Comparison of ENCODE assay signal across 33 cellular contexts in genomic region chr12:44428825-44429224, GRCh38.
DNase-seq lines count a peak whose midpoint lies in the region; ATAC-seq, FAIRE-seq and TF ChIP-seq lines count a peak whose summit lies in the region.
"Had no signal": no experiment of that assay in that cellular context is flagged by ENCODE, and none has a peak within 500 bp of the region (broad histone marks: within the 10 kb centered on the region; RNA-seq: fewer than 3 reads in every experiment).

No MANE protein-coding gene starts in this region.

- intact Hi-C loops in GM12878 (cut with micrococcal nuclease; ENCODE audit: unreplicated experiment) = no loop called here
- intact Hi-C loops in activated CD4-positive, alpha-beta T cell treated with anti-CD3 and anti-CD28 coated beads for 36 hours (cut with DNase I, micrococcal nuclease) = no loop called here

- H3K36me3 ChIP-seq in GM23338 (ENCODE audit: insufficient read depth) = no peaks in the 10 kb centered on the region
- H3K36me3 ChIP-seq in GM12878 (ENCODE audit: control insufficient read depth in 2 of 2, insufficient read depth in 2 of 2, low read length in 1 of 2) = no peaks in the 10 kb centered on the region
- H3K36me3 ChIP-seq in MG63 = no peaks in the 10 kb centered on the region
- H3K36me3 ChIP-seq in brain microvascular endothelial cell (replicated peaks) = no peaks in the 10 kb centered on the region
- H3K36me3 ChIP-seq: BLaER1 treated with 17β-estradiol and CSF1 and Interleukin-3, amounts not matched to agents 10 nM and 100 nM; ovary; upper lobe of left lung had no signal

- WGBS in GM12878 (ENCODE audit: insufficient coverage, insufficient replicate concordance, low lambda C conversion rate, missing lambda C conversion rate) = 7% methylated on average over 2 of the region's 2 CpGs

- H3K79me2 ChIP-seq in GM23338 (replicated peaks; ENCODE audit: insufficient read depth) = no peaks in the 10 kb centered on the region
- H3K79me2 ChIP-seq in GM12878 (ENCODE audit: control insufficient read depth, insufficient read depth, low read length) = no peaks in the 10 kb centered on the region

- no peak overlapping the region for H3K4me3 Mint-ChIP-seq in GM23338
- H3K4me3 Mint-ChIP-seq in activated CD4-positive, alpha-beta T cell treated with anti-CD3 and anti-CD28 coated beads for 36 hours = no peak overlapping the region
- H3K4me3 Mint-ChIP-seq: activated CD4-positive, alpha-beta memory T cell treated with anti-CD3 and anti-CD28 coated beads, Interleukin-2, amount 10 ng/mL, durations not matched to agents 7 days and 5 days; activated naive CD4-positive, alpha-beta T cell treated with anti-CD3 and anti-CD28 coated beads for 36 hours; effector memory CD8-positive, alpha-beta T cell; IgD-negative memory B cell; nephron; stimulated activated memory B cell treated with anti-CD40 and anti-IgM and Interleukin-4, amounts not matched to agents 10 μg/mL and 1 μg/mL and 100 μg/mL, for 72 hours; T-helper 2 cell treated with Interferon-gamma antibody and Interleukin-4, amounts not matched to agents 5 μg/mL and 100 μg/mL, for 36 hours had no signal

- H3K36me3 Mint-ChIP-seq in GM23338 (ENCODE audit: low read depth) = peaks cover 3% of the 10 kb centered on the region; the same call in 1 of the 3 replicates
- no peaks in the 10 kb centered on the region for H3K36me3 Mint-ChIP-seq in activated CD4-positive, alpha-beta T cell treated with anti-CD3 and anti-CD28 coated beads for 36 hours (ENCODE audit: low read depth)
- H3K36me3 Mint-ChIP-seq: IgD-negative memory B cell; stimulated activated memory B cell treated with anti-CD40 and anti-IgM and Interleukin-4, amounts not matched to agents 10 μg/mL and 1 μg/mL and 100 μg/mL, for 72 hours had no signal

- no TSS peak for BruUV-seq in GM12878 (replicated peaks; lab: Mats Ljungman, UMichigan)

- POLR2A ChIA-PET in GM12878 (lab: Charles Lee) = interaction anchor here (0.8 to 2.1 kb wide), 3 partner anchors 10 to 16 kb away, joined by 3 to 7 read pairs (median 4); no protein-coding TSS in a partner anchor
- POLR2A ChIA-PET in activated CD4-positive, alpha-beta T cell treated with anti-CD3 and anti-CD28 coated beads for 36 hours (lab: Charles Lee) = no interaction called here

- H3K4me1 Mint-ChIP-seq in GM23338 = 0 out of 3 replicates have a peak, but pooled peaks cover 2% of the 10 kb centered on the region
- no peaks in the 10 kb centered on the region for H3K4me1 Mint-ChIP-seq in activated CD4-positive, alpha-beta T cell treated with anti-CD3 and anti-CD28 coated beads for 36 hours
- H3K4me1 Mint-ChIP-seq: activated CD4-positive, alpha-beta memory T cell treated with anti-CD3 and anti-CD28 coated beads, Interleukin-2, amount 10 ng/mL, durations not matched to agents 7 days and 5 days had no signal

- H3K4me3 ChIP-seq in GM23338 (no peak overlapping the region), GM12878 (no peak overlapping the region), MG63 (no peak overlapping the region), brain microvascular endothelial cell (ENCODE audit: low read depth, low read length) (no peak overlapping the region)
- H3K4me3 ChIP-seq: BLaER1 treated with 17β-estradiol and CSF1 and Interleukin-3, amounts not matched to agents 10 nM and 100 nM; GM23248; lung; ovary; upper lobe of left lung had no signal

- H4K20me1 ChIP-seq in GM23338 (replicated peaks; ENCODE audit: insufficient read depth) (no peaks in the 10 kb centered on the region), GM12878 (ENCODE audit: control insufficient read depth, insufficient read depth) (no peaks in the 10 kb centered on the region)
- H4K20me1 ChIP-seq: BLaER1 treated with 17β-estradiol and CSF1 and Interleukin-3, amounts not matched to agents 10 nM and 100 nM had no signal

- no peak for TF ChIP-seq RAD21 in GM12878 (IDR thresholded peaks at IDR 0.05; ENCODE audit: insufficient read depth, low read depth, low read length)

- CTCF ChIA-PET in GM12878 (lab: Yijun Ruan, JAX) = interaction anchor here (0.6 to 1.2 kb wide), 5 partner anchors 11 to 433 kb away, joined by 3 to 5 read pairs (median 3); no protein-coding TSS in a partner anchor
- CTCF ChIA-PET in activated CD4-positive, alpha-beta T cell treated with anti-CD3 and anti-CD28 coated beads for 36 hours (lab: Charles Lee) = no interaction called here

- no peaks in the 10 kb centered on the region for H3K9me3 ChIP-seq in GM12878 (replicated peaks; ENCODE audit: control insufficient read depth, insufficient read depth, low read length)
- no peaks in the 10 kb centered on the region for H3K9me3 ChIP-seq in MG63
- H3K9me3 ChIP-seq: BLaER1 treated with 17β-estradiol and CSF1 and Interleukin-3, amounts not matched to agents 10 nM and 100 nM; upper lobe of left lung had no signal

- no peak for TF ChIP-seq POLR2A in GM12878 (IDR thresholded peaks at IDR 0.05; ENCODE audit: low read depth, low read length)

- no peak for TF ChIP-seq EP300 in GM12878 (IDR thresholded peaks at IDR 0.05; ENCODE audit: borderline replicate concordance in 1 of 2, control insufficient read depth in 1 of 2, low read depth in 2 of 2, low read length in 2 of 2)

- no peak overlapping the region for H3K9ac ChIP-seq in GM12878 (ENCODE audit: control insufficient read depth, insufficient read depth, low read length)
- H3K9ac ChIP-seq: BLaER1 treated with 17β-estradiol and CSF1 and Interleukin-3, amounts not matched to agents 10 nM and 100 nM; GM23248 had no signal

- DNase-seq in GM23338 (ENCODE audit: low spot score) = peak; percentile 80
- DNase-seq in GM12878 (ENCODE audit: low read depth, low spot score) = no peak
- DNase-seq in iPS-NIHi7 (ENCODE audit: extremely low spot score) = peak; percentile 68
- DNase-seq in MG63 = no peak
- no peak for DNase-seq in activated CD4-positive, alpha-beta T cell treated with anti-CD3 and anti-CD28 coated beads for 36 hours
- no peak for DNase-seq in brain microvascular endothelial cell
- DNase-seq: activated CD4-positive, alpha-beta memory T cell treated with anti-CD3 and anti-CD28 coated beads, Interleukin-2, amount 10 ng/mL, durations not matched to agents 7 days and 5 days; activated CD4-positive, alpha-beta T cell treated with anti-CD3 and anti-CD28 coated beads for 1 hour; activated CD8-positive, alpha-beta memory T cell treated with anti-CD3 and anti-CD28 coated beads, Interleukin-2, amount 50 U/mL, for 48 hours; activated naive CD4-positive, alpha-beta T cell treated with anti-CD3 and anti-CD28 coated beads for 36 hours; central memory CD4-positive, alpha-beta T cell; COR-L47; cortex of kidney; effector memory CD8-positive, alpha-beta T cell; erythroblast; GF-D8; GM23248; NCI-H1092 treated with DMSO at 0.1 percent for 48 hours; NCI-H187; NCI-H524 treated with DMSO at 0.1 percent for 48 hours; ovary; SHP77; stimulated activated CD4-positive, alpha-beta T cell treated with anti-CD3 and anti-CD28 coated beads, Interleukin-15, amount 100 ng/mL, for 24 hours; substantia nigra; upper lobe of left lung had no signal

- in situ Hi-C loops in GM12878 (cut with MboI) (no loop called here), brain microvascular endothelial cell (cut with HindIII; ENCODE audit: low pct_ligation_motif_present, low sequenced_read_pairs) (no loop called here)

- no peaks in the 10 kb centered on the region for H3K27me3 Mint-ChIP-seq in GM23338 (ENCODE audit: insufficient read depth, low read depth, poor library complexity)
- H3K27me3 Mint-ChIP-seq in activated CD4-positive, alpha-beta T cell treated with anti-CD3 and anti-CD28 coated beads for 36 hours = peaks cover 6% of the 10 kb centered on the region
- H3K27me3 Mint-ChIP-seq: effector memory CD8-positive, alpha-beta T cell; stimulated activated memory B cell treated with anti-CD40 and anti-IgM and Interleukin-4, amounts not matched to agents 10 μg/mL and 1 μg/mL and 100 μg/mL, for 72 hours had no signal

- H3K4me1 ChIP-seq in GM23338 (ENCODE audit: insufficient read depth) (peaks cover 17% of the 10 kb centered on the region; the same call in 1 of the 2 replicates), GM12878 (ENCODE audit: control insufficient read depth, insufficient read depth, low read length) (peaks cover 22% of the 10 kb centered on the region; the same call in 1 of the 2 replicates)
- H3K4me1 ChIP-seq: BLaER1 treated with 17β-estradiol and CSF1 and Interleukin-3, amounts not matched to agents 10 nM and 100 nM; upper lobe of left lung had no signal

- peak; percentile 99 for ATAC-seq in GM23338
- ATAC-seq in HG02884 (IDR thresholded peaks at IDR 0.05; ENCODE audit: unreplicated experiment) = peak; percentile 32
- ATAC-seq in GM12878 = no peak
- no peak for ATAC-seq in activated CD4-positive, alpha-beta T cell treated with anti-CD3 and anti-CD28 coated beads for 36 hours
- ATAC-seq: effector memory CD8-positive, alpha-beta T cell; Panc1; stimulated activated memory B cell treated with anti-CD40 and anti-IgM and Interleukin-4, amounts not matched to agents 10 μg/mL and 1 μg/mL and 100 μg/mL, for 72 hours had no signal

- H3K27me3 ChIP-seq in GM23338 (ENCODE audit: insufficient read depth) = no peaks in the 10 kb centered on the region
- no peaks in the 10 kb centered on the region for H3K27me3 ChIP-seq in GM12878 (replicated peaks in 1 of 2; ENCODE audit: control insufficient read depth in 2 of 2, insufficient read depth in 2 of 2, low read length in 1 of 2)
- H3K27me3 ChIP-seq in MG63 = no peaks in the 10 kb centered on the region
- no peaks in the 10 kb centered on the region for H3K27me3 ChIP-seq in brain microvascular endothelial cell (replicated peaks)
- H3K27me3 ChIP-seq: BLaER1 treated with 17β-estradiol and CSF1 and Interleukin-3, amounts not matched to agents 10 nM and 100 nM; ovary; upper lobe of left lung had no signal

- no peaks in the 10 kb centered on the region for H3K9me2 ChIP-seq in GM23338 (ENCODE audit: insufficient read depth)

- TF ChIP-seq CTCF in GM23338 (conservative IDR thresholded peaks at IDR 0.05; ENCODE audit: low read depth in 2 of 2) = no peak
- TF ChIP-seq CTCF in GM12878 (IDR thresholded peaks at IDR 0.05 in 2 of 3, conservative IDR thresholded peaks at IDR 0.05 in 1 of 3; ENCODE audit: control insufficient read depth in 2 of 3, extremely low read depth in 1 of 3, insufficient read depth in 1 of 3, low read depth in 3 of 3, low read length in 3 of 3) = no peak
- TF ChIP-seq CTCF in brain microvascular endothelial cell (IDR thresholded peaks at IDR 0.05; ENCODE audit: low read depth, low read length, missing control alignments) = no peak

- H2AFZ ChIP-seq in GM23338 = no peak overlapping the region
- H2AFZ ChIP-seq in GM12878 (ENCODE audit: control insufficient read depth, low read depth, low read length) = no peak overlapping the region
- H2AFZ ChIP-seq: GM23248 had no signal

- peak overlapping the region; percentile 13; the same call in 1 of the 2 replicates for H3K27ac ChIP-seq in GM23338 (ENCODE audit: low read depth)
- no peak overlapping the region for H3K27ac ChIP-seq in GM12878 (ENCODE audit: control insufficient read depth, insufficient read depth)
- H3K27ac ChIP-seq in brain microvascular endothelial cell = no peak overlapping the region
- H3K27ac ChIP-seq: BLaER1 treated with 17β-estradiol and CSF1 and Interleukin-3, amounts not matched to agents 10 nM and 100 nM; GM23248; ovary; upper lobe of left lung had no signal

- H3K27ac Mint-ChIP-seq in GM23338 = no peak overlapping the region
- H3K27ac Mint-ChIP-seq in activated CD4-positive, alpha-beta T cell treated with anti-CD3 and anti-CD28 coated beads for 36 hours = no peak overlapping the region
- H3K27ac Mint-ChIP-seq: activated CD4-positive, alpha-beta memory T cell treated with anti-CD3 and anti-CD28 coated beads, Interleukin-2, amount 10 ng/mL, durations not matched to agents 7 days and 5 days; activated naive CD4-positive, alpha-beta T cell treated with anti-CD3 and anti-CD28 coated beads for 36 hours; effector memory CD8-positive, alpha-beta T cell; IgD-negative memory B cell; nephron; stimulated activated memory B cell treated with anti-CD40 and anti-IgM and Interleukin-4, amounts not matched to agents 10 μg/mL and 1 μg/mL and 100 μg/mL, for 72 hours; T-helper 2 cell treated with Interferon-gamma antibody and Interleukin-4, amounts not matched to agents 5 μg/mL and 100 μg/mL, for 36 hours had no signal

- H3F3A ChIP-seq in GM23338 (replicated peaks; ENCODE audit: low read depth) = no peaks in the 10 kb centered on the region

- RAD21 ChIA-PET in GM12878 (lab: Charles Lee; ENCODE audit: unreplicated experiment) = interaction anchor here (1.0 to 3.0 kb wide), 5 partner anchors 12 to 142 kb away, joined by 3 to 23 read pairs (median 3); no protein-coding TSS in a partner anchor

- SMC1A ChIA-PET in GM12878 (lab: Charles Lee; ENCODE audit: uncharacterized antibody, unreplicated experiment) = interaction anchor here (0.9 to 7.0 kb wide), 8 partner anchors 11 to 35 kb away, joined by 3 to 51 read pairs (median 4); no protein-coding TSS in a partner anchor

- H3K4me2 ChIP-seq in GM23338 = peak overlapping the region; percentile 29; the same call in 1 of the 2 replicates
- no peak overlapping the region for H3K4me2 ChIP-seq in GM12878 (ENCODE audit: control insufficient read depth, insufficient read depth)
- H3K4me2 ChIP-seq: BLaER1 treated with 17β-estradiol and CSF1 and Interleukin-3, amounts not matched to agents 10 nM and 100 nM had no signal

- H3K9me3 Mint-ChIP-seq in GM23338 = no peaks in the 10 kb centered on the region
- H3K9me3 Mint-ChIP-seq in activated CD4-positive, alpha-beta T cell treated with anti-CD3 and anti-CD28 coated beads for 36 hours (ENCODE audit: low read depth) = no peaks in the 10 kb centered on the region
- H3K9me3 Mint-ChIP-seq: activated CD4-positive, alpha-beta memory T cell treated with anti-CD3 and anti-CD28 coated beads, Interleukin-2, amount 10 ng/mL, durations not matched to agents 7 days and 5 days; activated naive CD4-positive, alpha-beta T cell treated with anti-CD3 and anti-CD28 coated beads for 36 hours; effector memory CD8-positive, alpha-beta T cell; IgD-negative memory B cell; nephron; stimulated activated memory B cell treated with anti-CD40 and anti-IgM and Interleukin-4, amounts not matched to agents 10 μg/mL and 1 μg/mL and 100 μg/mL, for 72 hours; T-helper 2 cell treated with Interferon-gamma antibody and Interleukin-4, amounts not matched to agents 5 μg/mL and 100 μg/mL, for 36 hours had no signal

- no peak for FAIRE-seq in GM12878 (lab: Jason Lieb, UNC)

Comparison
In these comparisons a context has a peak if more than half of its experiments do, and no peak if none do; other contexts are left out.
1. ATAC-seq: peak in GM23338 (single experiment) and HG02884 (single experiment); none in GM12878 (single experiment) and activated CD4-positive, alpha-beta T cell treated with anti-CD3 and anti-CD28 coated beads for 36 hours (single experiment).
2. DNase-seq: peak in GM23338 (single experiment) and iPS-NIHi7 (single experiment); none in GM12878 (single experiment), MG63 (single experiment), activated CD4-positive, alpha-beta T cell treated with anti-CD3 and anti-CD28 coated beads for 36 hours (single experiment) and brain microvascular endothelial cell (single experiment).